ENCODE assay signal across 8 cellular contexts in the genomic region with DNA sequence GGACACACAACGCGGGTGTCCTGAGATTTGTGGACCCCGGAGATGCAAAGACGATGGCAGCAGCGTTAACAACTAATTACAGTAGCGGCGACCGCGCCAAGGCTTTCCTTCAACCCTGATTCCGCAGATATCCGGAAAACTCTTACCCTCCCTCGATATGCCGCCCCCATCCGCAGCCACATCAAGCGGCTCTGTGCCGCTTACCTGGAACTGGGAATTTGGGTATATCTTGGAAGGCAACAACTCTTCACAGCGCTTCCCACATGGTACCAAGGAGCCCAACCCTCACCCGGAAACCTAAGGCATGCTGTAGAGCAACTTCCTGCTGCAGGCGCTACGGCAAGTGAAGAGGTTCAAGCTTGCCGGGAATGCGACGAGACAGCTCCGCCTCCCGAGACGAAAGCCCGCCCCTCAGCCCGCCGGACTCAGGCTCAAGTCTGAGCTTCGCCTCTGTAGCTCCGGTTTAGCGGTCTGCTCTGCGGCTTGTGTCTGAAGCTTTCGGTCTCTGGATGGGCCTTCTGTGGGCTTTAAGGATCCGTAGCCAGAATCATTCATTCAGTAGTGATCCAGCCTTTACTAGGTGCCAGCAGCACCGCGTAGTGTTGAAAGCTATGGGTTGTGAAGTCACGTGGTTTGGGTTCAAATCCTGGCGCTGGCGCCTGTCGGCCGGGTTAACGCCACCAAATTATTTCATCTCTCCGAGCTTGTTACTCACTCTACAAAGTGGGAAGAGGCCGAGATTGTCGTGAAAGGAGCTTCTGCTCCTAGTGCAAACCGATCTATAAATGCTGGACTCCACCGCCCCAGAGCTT. TPM values are rescaled to one million over a fixed set of nuclear protein-coding genes. Genes with fewer than 3 reads are reported as not detected.
DNase-seq lines count a peak whose midpoint lies in the region; ATAC-seq and TF ChIP-seq lines count a peak whose summit lies in the region.

TSS of gene HEATR1 (minus strand) at position 299 of the 812 bp plus-strand sequence. CDS start 421 bp downstream, outside the sequence.

- H3K36me3 ChIP-seq in Panc1 (ENCODE audit: control insufficient read depth, insufficient read depth, low read length): peaks cover 4% of the 10 kb centered on the region
- no peaks in the 10 kb centered on the region for H3K36me3 ChIP-seq in muscle layer of colon (ENCODE audit: insufficient read depth, low read length)

- ATAC-seq in GM21723 (IDR thresholded peaks at IDR 0.05; ENCODE audit: unreplicated experiment) (peak; percentile 97), Panc1 (peak; percentile 98), esophagus mucosa (peak; percentile 100)
- ATAC-seq in activated T-cell treated with anti-CD3 and anti-CD28 coated beads, Interleukin-2, amount 50 U/mL, for 4 hours: peak; percentile 97

- peak within 1 kb of the TSS; percentile 99 for H3K4me3 Mint-ChIP-seq in activated T-cell treated with anti-CD3 and anti-CD28 coated beads, Interleukin-2, amount 50 U/mL, for 4 hours

- H3K27me3 Mint-ChIP-seq in activated T-cell treated with anti-CD3 and anti-CD28 coated beads, Interleukin-2, amount 50 U/mL, for 4 hours (ENCODE audit: low read depth): peaks cover 11% of the 10 kb centered on the region

- H3K9me3 ChIP-seq in Panc1 (ENCODE audit: control insufficient read depth, insufficient read depth, low read depth, low read length): no peaks in the 10 kb centered on the region
- no peaks in the 10 kb centered on the region for H3K9me3 ChIP-seq in muscle layer of colon (ENCODE audit: low read length)

- in situ Hi-C loops in Panc1 (cut with HindIII; ENCODE audit: low pct_unique_long_range_greater_than_20kb, low sequenced_read_pairs): no loop called here

- CTCF ChIA-PET in Panc1 (lab: Charles Lee): no interaction called here

- H3K4me3 ChIP-seq in Panc1 (ENCODE audit: low read depth in 2 of 2, low read length in 2 of 2): peak within 1 kb of the TSS; percentile 80 to 98
- H3K4me3 ChIP-seq in muscle layer of colon (ENCODE audit: low read depth in 1 of 2, low read length in 2 of 2): peak within 1 kb of the TSS; percentile 49 to 94

- peaks cover 13% of the 10 kb centered on the region for H3K36me3 Mint-ChIP-seq in activated T-cell treated with anti-CD3 and anti-CD28 coated beads, Interleukin-2, amount 50 U/mL, for 4 hours (ENCODE audit: insufficient read depth)

- H3K9ac ChIP-seq in muscle layer of colon (ENCODE audit: low read length): peak within 1 kb of the TSS; percentile 69

- H3K4me1 Mint-ChIP-seq in activated T-cell treated with anti-CD3 and anti-CD28 coated beads, Interleukin-2, amount 50 U/mL, for 4 hours (ENCODE audit: low read depth): peaks cover 25% of the 10 kb centered on the region

- H3K27me3 ChIP-seq in Panc1 (ENCODE audit: control insufficient read depth, insufficient read depth, low read length) (0 out of 2 replicates have a peak, but pooled peaks cover under 1% of the 10 kb centered on the region), muscle layer of colon (ENCODE audit: control insufficient read depth in 1 of 2, insufficient read depth in 2 of 2, low read length in 2 of 2) (no peaks in the 10 kb centered on the region)

- DNase-seq in DMS53 (lab: John Stamatoyannopoulos, UW) (peak; percentile 98), KG1 (lab: John Stamatoyannopoulos, UW) (peak; percentile 72), Panc1 (ENCODE audit: low read depth, low spot score) (peak; percentile 87)
- peak; percentile 84 for DNase-seq in activated T-cell treated with anti-CD3 and anti-CD28 coated beads, Interleukin-2, amount 50 U/mL, for 4 hours
- DNase-seq in stimulated activated CD8-positive, alpha-beta memory T cell treated with anti-CD3 and anti-CD28 coated beads, Interleukin-7, amount 100 ng/mL, for 24 hours (ENCODE audit: low read depth): peak; percentile 75

- POLR2A ChIA-PET in Panc1 (lab: Charles Lee): interaction anchor here (0.9 kb wide), 1 partner anchor 44 kb away, joined by 3 read pairs; no protein-coding TSS in a partner anchor

- no peaks in the 10 kb centered on the region for H3K9me3 Mint-ChIP-seq in activated T-cell treated with anti-CD3 and anti-CD28 coated beads, Interleukin-2, amount 50 U/mL, for 4 hours

- H3K27ac ChIP-seq in Panc1 (ENCODE audit: low read length) (peak within 1 kb of the TSS; percentile 87), muscle layer of colon (ENCODE audit: low read depth, low read length) (peak within 1 kb of the TSS; percentile 86)

- TF ChIP-seq CTCF in Panc1 (IDR thresholded peaks at IDR 0.05): no peak

- intact Hi-C loops in Panc1 (cut with micrococcal nuclease; ENCODE audit: unreplicated experiment): loop anchor here (5.0 to 10.0 kb wide), 2 partner anchors 83 to 170 kb away; partner anchors contain the start of gene ACTN2

- BruUV-seq in Panc1 (replicated peaks; lab: Mats Ljungman, UMichigan): no TSS peak

- H3K4me1 ChIP-seq in Panc1 (ENCODE audit: control insufficient read depth, insufficient read depth, low read length): peaks cover 8% of the 10 kb centered on the region; the same call in 1 of the 2 replicates
- peaks cover 9% of the 10 kb centered on the region for H3K4me1 ChIP-seq in muscle layer of colon (ENCODE audit: insufficient read depth, low read length)

RNA-seq across cellular contexts. Expression of gene HEATR1, which starts in this region (rescaled TPM):
- 66.5 TPM for total RNA-seq in Panc1 (2021; ENCODE audit: unreplicated experiment)
- 13.5 TPM for polyA plus RNA-seq in Panc1 (2012; ENCODE audit: insufficient read length)
- total RNA-seq in activated T-cell treated with anti-CD3 and anti-CD28 coated beads, Interleukin-2, amount 50 U/mL, for 4 hours: 100 to 1,000 TPM; 113 to 126 (median 120) TPM
- 25.1 TPM for total RNA-seq in esophagus mucosa

Comparison
In these comparisons a context has a peak if more than half of its experiments do, and no peak if none do; other contexts are left out.
1. Peak in every context shown above with its lines: DNase-seq, ATAC-seq, H3K4me3 ChIP-seq and H3K27ac ChIP-seq.